Comparison of ENCODE assay signal across 19 cellular contexts in genomic region chr15:43957724-43958123, GRCh38.
A peak's percentile ranks its signal among the peaks of the same experiment; 100 is the strongest.
DNase-seq lines count a peak whose midpoint lies in the region; ATAC-seq, FAIRE-seq and TF ChIP-seq lines count a peak whose summit lies in the region.
"Had no signal": no experiment of that assay in that cellular context is flagged by ENCODE, and none has a peak within 500 bp of the region (broad histone marks: within the 10 kb centered on the region; RNA-seq: fewer than 3 reads in every experiment).

No MANE protein-coding gene starts in this region.

- H4K8ac ChIP-seq in mesenchymal stem cell (ENCODE audit: low read length): no peak overlapping the region

- ATAC-seq in GM19025 (IDR thresholded peaks at IDR 0.05; ENCODE audit: low read depth, unreplicated experiment) (peak; percentile 58), HG03097 (IDR thresholded peaks at IDR 0.05; ENCODE audit: low FRiP score, unreplicated experiment) (peak; percentile 69)
- ATAC-seq in activated naive CD8-positive, alpha-beta T cell treated with anti-CD3 and anti-CD28 coated beads, Interleukin-2, amount 50 U/mL, for 24 hours: no peak
- ATAC-seq in stimulated activated naive B cell treated with anti-CD40 and anti-IgM and Interleukin-4, amounts not matched to agents 10 μg/mL and 1 μg/mL and 100 μg/mL, for 72 hours (replicated peaks): no peak
- ATAC-seq: A549, Panc1 had no signal

- H2AFZ ChIP-seq in mesenchymal stem cell (ENCODE audit: low read depth, low read length): no peak overlapping the region

- TF ChIP-seq CTCF in D721Med (IDR thresholded peaks at IDR 0.05; ENCODE audit: insufficient read depth, missing control alignments): no peak

- H3K9me3 Mint-ChIP-seq in activated naive CD8-positive, alpha-beta T cell treated with anti-CD3 and anti-CD28 coated beads, Interleukin-2, amount 50 U/mL, for 24 hours: no peaks in the 10 kb centered on the region
- H3K9me3 Mint-ChIP-seq in stimulated activated naive B cell treated with anti-CD40 and anti-IgM and Interleukin-4, amounts not matched to agents 10 μg/mL and 1 μg/mL and 100 μg/mL, for 72 hours: no peaks in the 10 kb centered on the region

- FAIRE-seq in D721Med (lab: Jason Lieb, UNC): no peak
- FAIRE-seq: A549 had no signal

- no peaks in the 10 kb centered on the region for H3K9me3 ChIP-seq in mesenchymal stem cell (ENCODE audit: control insufficient read depth, low read length)
- H3K9me3 ChIP-seq: A549 had no signal

- H2BK12ac ChIP-seq in mesenchymal stem cell (ENCODE audit: low read length in 2 of 2): no peak overlapping the region

- no peak overlapping the region for H3K14ac ChIP-seq in mesenchymal stem cell (ENCODE audit: low read length in 2 of 2)

- peaks cover 42% of the 10 kb centered on the region for H3K4me1 Mint-ChIP-seq in activated naive CD8-positive, alpha-beta T cell treated with anti-CD3 and anti-CD28 coated beads, Interleukin-2, amount 50 U/mL, for 24 hours
- H3K4me1 Mint-ChIP-seq in stimulated activated naive B cell treated with anti-CD40 and anti-IgM and Interleukin-4, amounts not matched to agents 10 μg/mL and 1 μg/mL and 100 μg/mL, for 72 hours: no peaks in the 10 kb centered on the region
- H3K4me1 Mint-ChIP-seq: B cell, CD14-positive monocyte had no signal

- H3K27me3 ChIP-seq in mesenchymal stem cell (ENCODE audit: control insufficient read depth in 1 of 2, insufficient read depth in 1 of 2, low read length in 2 of 2): no peaks in the 10 kb centered on the region

- H3K27me3 Mint-ChIP-seq in activated naive CD8-positive, alpha-beta T cell treated with anti-CD3 and anti-CD28 coated beads, Interleukin-2, amount 50 U/mL, for 24 hours: peaks cover 33% of the 10 kb centered on the region
- peaks cover 11 to 48% of the 10 kb centered on the region in 2 donors for H3K27me3 Mint-ChIP-seq in stimulated activated naive B cell treated with anti-CD40 and anti-IgM and Interleukin-4, amounts not matched to agents 10 μg/mL and 1 μg/mL and 100 μg/mL, for 72 hours

- no peak overlapping the region for H3K4me2 ChIP-seq in mesenchymal stem cell (ENCODE audit: low read length, poor library complexity, severe bottlenecking)

- H2BK120ac ChIP-seq in mesenchymal stem cell (ENCODE audit: low read depth, low read length): no peak overlapping the region

- H2BK15ac ChIP-seq in mesenchymal stem cell (ENCODE audit: low read depth, poor library complexity, severe bottlenecking): no peak overlapping the region

- no peaks in the 10 kb centered on the region for H3K36me3 Mint-ChIP-seq in activated naive CD8-positive, alpha-beta T cell treated with anti-CD3 and anti-CD28 coated beads, Interleukin-2, amount 50 U/mL, for 24 hours (ENCODE audit: low read depth)
- H3K36me3 Mint-ChIP-seq in stimulated activated naive B cell treated with anti-CD40 and anti-IgM and Interleukin-4, amounts not matched to agents 10 μg/mL and 1 μg/mL and 100 μg/mL, for 72 hours: no peaks in the 10 kb centered on the region
- H3K36me3 Mint-ChIP-seq: CD14-positive monocyte had no signal

- H3K9ac ChIP-seq in mesenchymal stem cell (ENCODE audit: low read length): no peak overlapping the region

- H3K18ac ChIP-seq in mesenchymal stem cell (ENCODE audit: low read depth in 1 of 2, low read length in 2 of 2): no peak overlapping the region

- no peak overlapping the region for H2BK5ac ChIP-seq in mesenchymal stem cell (ENCODE audit: low read depth, low read length, poor library complexity, severe bottlenecking)

- no peaks in the 10 kb centered on the region for H3K36me3 ChIP-seq in mesenchymal stem cell (ENCODE audit: control insufficient read depth in 1 of 2, insufficient read depth in 2 of 2, low read depth in 1 of 2, low read length in 2 of 2)

- H4K91ac ChIP-seq in mesenchymal stem cell (ENCODE audit: low read length): no peak overlapping the region

- H3K4me1 ChIP-seq in mesenchymal stem cell (ENCODE audit: control insufficient read depth, insufficient read depth, low read depth, low read length): peaks cover 7% of the 10 kb centered on the region

- TF ChIP-seq POLR2A in erythroblast (IDR thresholded peaks at IDR 0.05; ENCODE audit: low read length): no peak

- no peak overlapping the region for H2AK5ac ChIP-seq in mesenchymal stem cell (ENCODE audit: low read length, severe bottlenecking)

- no peak for DNase-seq in activated naive CD8-positive, alpha-beta T cell treated with anti-CD3 and anti-CD28 coated beads, Interleukin-2, amount 50 U/mL, for 24 hours
- DNase-seq in mesenchymal stem cell (no peak), erythroblast (lab: John Stamatoyannopoulos, UW) (no peak), D721Med (ENCODE audit: insufficient read length, low spot score) (no peak)
- no peak for DNase-seq in stimulated activated naive B cell treated with anti-CD40 and anti-IgM and Interleukin-4, amounts not matched to agents 10 μg/mL and 1 μg/mL and 100 μg/mL, for 72 hours
- DNase-seq: EL, GF-D8, Kasumi-1, NCI-H1694, NCI-H2081 treated with DMSO at 0.1 percent for 48 hours, NCI-H2171 treated with DMSO at 0.1 percent for 48 hours, NCI-H524 treated with DMSO at 0.1 percent for 48 hours, NCI-H82 had no signal

- H3K4me3 Mint-ChIP-seq in activated naive CD8-positive, alpha-beta T cell treated with anti-CD3 and anti-CD28 coated beads, Interleukin-2, amount 50 U/mL, for 24 hours: no peak overlapping the region
- H3K4me3 Mint-ChIP-seq in stimulated activated naive B cell treated with anti-CD40 and anti-IgM and Interleukin-4, amounts not matched to agents 10 μg/mL and 1 μg/mL and 100 μg/mL, for 72 hours: no peak overlapping the region
- H3K4me3 Mint-ChIP-seq: B cell, CD14-positive monocyte had no signal

- H3K4me3 ChIP-seq in mesenchymal stem cell (ENCODE audit: insufficient read depth in 1 of 2, low read depth in 1 of 2, low read length in 2 of 2): no peak overlapping the region
- H3K4me3 ChIP-seq: A549 had no signal

- H3K4ac ChIP-seq in mesenchymal stem cell (ENCODE audit: low read depth in 1 of 2, low read length in 2 of 2): no peak overlapping the region

- H3K27ac Mint-ChIP-seq in activated naive CD8-positive, alpha-beta T cell treated with anti-CD3 and anti-CD28 coated beads, Interleukin-2, amount 50 U/mL, for 24 hours: peak overlapping the region; percentile 66
- H3K27ac Mint-ChIP-seq in stimulated activated naive B cell treated with anti-CD40 and anti-IgM and Interleukin-4, amounts not matched to agents 10 μg/mL and 1 μg/mL and 100 μg/mL, for 72 hours: no peak overlapping the region
- H3K27ac Mint-ChIP-seq: B cell, CD14-positive monocyte had no signal

- peak overlapping the region; percentile 62 for H3K27ac ChIP-seq in mesenchymal stem cell (ENCODE audit: low read length, poor library complexity, severe bottlenecking)
- H3K27ac ChIP-seq: A549 had no signal

- peaks cover 14% of the 10 kb centered on the region for H3K79me1 ChIP-seq in mesenchymal stem cell (replicated peaks; ENCODE audit: low read length, poor library complexity, severe bottlenecking)

- H3K23ac ChIP-seq in mesenchymal stem cell (ENCODE audit: low read length in 2 of 2): no peak overlapping the region

- WGBS in mesenchymal stem cell: 100% methylated on average over 1 of the region's 1 CpG

Comparison
In these comparisons a context has a peak if more than half of its experiments do, and no peak if none do; other contexts are left out.
1. ATAC-seq: peak in GM19025 (single experiment) and HG03097 (single experiment); none in activated naive CD8-positive, alpha-beta T cell treated with anti-CD3 and anti-CD28 coated beads, Interleukin-2, amount 50 U/mL, for 24 hours (single experiment) and stimulated activated naive B cell treated with anti-CD40 and anti-IgM and Interleukin-4, amounts not matched to agents 10 μg/mL and 1 μg/mL and 100 μg/mL, for 72 hours (0 of 2).